ENCODE assay signal across 18 cellular contexts in the genomic region with DNA sequence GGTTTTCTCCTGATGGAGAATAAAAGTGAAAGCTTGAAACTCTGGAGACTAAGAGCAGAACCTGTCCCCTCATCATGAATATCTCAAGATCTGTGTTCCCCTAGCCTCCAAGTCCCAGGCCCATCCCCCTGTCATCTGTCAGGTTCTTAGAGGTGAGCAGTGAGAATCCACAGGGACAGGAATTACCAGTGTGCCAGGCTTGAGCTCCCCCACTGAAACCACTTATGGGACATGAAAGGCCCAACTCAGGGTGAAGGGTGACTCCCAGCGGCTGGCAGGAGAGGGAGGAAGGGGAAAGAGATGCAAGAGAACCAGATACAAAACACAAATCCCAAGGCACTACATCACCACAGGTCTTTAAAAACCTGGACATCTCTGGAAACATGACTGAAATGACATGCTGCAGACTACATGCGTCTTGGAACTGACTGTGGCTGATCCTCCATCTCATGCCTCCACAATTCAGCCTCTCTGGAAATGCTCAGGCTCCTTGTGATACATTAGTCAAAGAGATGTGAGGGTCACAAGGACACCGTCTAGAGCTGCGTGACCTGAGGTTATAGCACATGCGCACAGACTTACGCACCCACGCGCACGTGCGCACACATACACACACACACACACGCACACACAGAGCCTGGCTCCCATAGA. TPM values are rescaled to one million over a fixed set of nuclear protein-coding genes. Genes with fewer than 3 reads are reported as not detected.
A peak's percentile ranks its signal among the peaks of the same experiment; 100 is the strongest.
DNase-seq lines count a peak whose midpoint lies in the region; ATAC-seq and TF ChIP-seq lines count a peak whose summit lies in the region.
"Had no signal": no experiment of that assay in that cellular context is flagged by ENCODE, and none has a peak within 500 bp of the region (broad histone marks: within the 10 kb centered on the region; RNA-seq: fewer than 3 reads in every experiment).

No MANE protein-coding gene starts in this region.

- H3K9me3 Mint-ChIP-seq in dendritic cell treated with granulocyte-macrophage colony-stimulating factor and Interleukin-4, amounts not matched to agents 40 ng/mL and 50 ng/mL, for 4 days: no peaks in the 10 kb centered on the region

- peak overlapping the region; percentile 12; the same call in 1 of the 2 replicates for H3K4me3 ChIP-seq in GM12865 (ENCODE audit: low read depth, low read length)
- no peak overlapping the region for H3K4me3 ChIP-seq in prostate gland
- H3K4me3 ChIP-seq: dorsolateral prefrontal cortex, hepatocyte, ovary, SJCRH30, smooth muscle cell had no signal

- no peak for TF ChIP-seq POLR2A in prostate gland (IDR thresholded peaks at IDR 0.05)

- peaks cover 26% of the 10 kb centered on the region for H3K4me1 Mint-ChIP-seq in dendritic cell treated with granulocyte-macrophage colony-stimulating factor and Interleukin-4, amounts not matched to agents 40 ng/mL and 50 ng/mL, for 4 days (ENCODE audit: low read depth)

- DNase-seq in GM12865 (ENCODE audit: low read depth) (no peak), T1000 (lab: John Stamatoyannopoulos, UW) (no peak), T-helper 2 cell (no peak), ureter (ENCODE audit: low spot score) (no peak), prostate gland (ENCODE audit: low spot score) (no peak)
- DNase-seq: activated effector memory CD4-positive, alpha-beta T cell treated with anti-CD3 and anti-CD28 coated beads, Interleukin-2, amount 50 U/mL, for 16 hours; DMS79 treated with DMSO at 0.1 percent for 48 hours; dorsolateral prefrontal cortex; NCI-H1417 treated with DMSO at 0.1 percent for 48 hours; NCI-H2227 treated with DMSO at 0.1 percent for 48 hours; ovary; SJCRH30 had no signal

- no peak overlapping the region for H3K4me3 Mint-ChIP-seq in dendritic cell treated with granulocyte-macrophage colony-stimulating factor and Interleukin-4, amounts not matched to agents 40 ng/mL and 50 ng/mL, for 4 days

- 92% methylated on average over 11 of the region's 11 CpGs for WGBS in prostate gland

- H3K27ac Mint-ChIP-seq in dendritic cell treated with granulocyte-macrophage colony-stimulating factor and Interleukin-4, amounts not matched to agents 40 ng/mL and 50 ng/mL, for 4 days: peak overlapping the region; percentile 95

- no peaks in the 10 kb centered on the region for H3K4me1 ChIP-seq in prostate gland (replicated peaks)
- H3K4me1 ChIP-seq: SJCRH30 had no signal

- H3K9me3 ChIP-seq in prostate gland: no peaks in the 10 kb centered on the region
- H3K9me3 ChIP-seq: ovary, SJCRH30 had no signal

- H3K27me3 Mint-ChIP-seq in dendritic cell treated with granulocyte-macrophage colony-stimulating factor and Interleukin-4, amounts not matched to agents 40 ng/mL and 50 ng/mL, for 4 days: no peaks in the 10 kb centered on the region

- no peak overlapping the region for H3K27ac ChIP-seq in prostate gland
- H3K27ac ChIP-seq: dorsolateral prefrontal cortex, hepatocyte, ovary, SJCRH30 had no signal

- no peaks in the 10 kb centered on the region for H3K36me3 ChIP-seq in prostate gland
- H3K36me3 ChIP-seq: ovary, SJCRH30 had no signal

- H3K27me3 ChIP-seq in prostate gland (replicated peaks; ENCODE audit: insufficient read depth): no peaks in the 10 kb centered on the region
- H3K27me3 ChIP-seq: dorsolateral prefrontal cortex, hepatocyte, ovary, SJCRH30 had no signal

- ATAC-seq in GM21825 (IDR thresholded peaks at IDR 0.05; ENCODE audit: unreplicated experiment) (peak; percentile 24), HG03378 (IDR thresholded peaks at IDR 0.05; ENCODE audit: unreplicated experiment) (peak; percentile 7)

- H3K36me3 Mint-ChIP-seq in dendritic cell treated with granulocyte-macrophage colony-stimulating factor and Interleukin-4, amounts not matched to agents 40 ng/mL and 50 ng/mL, for 4 days (ENCODE audit: low read depth): no peaks in the 10 kb centered on the region

- TF ChIP-seq CTCF in GM12865 (IDR thresholded peaks at IDR 0.05; ENCODE audit: insufficient read depth, low read depth, low read length, missing control alignments) (no peak), prostate gland (IDR thresholded peaks at IDR 0.05) (no peak)

- intact Hi-C loops in dendritic cell treated with granulocyte-macrophage colony-stimulating factor and Interleukin-4, amounts not matched to agents 40 ng/mL and 50 ng/mL, for 4 days (cut with micrococcal nuclease): no loop called here
- intact Hi-C loops in prostate gland (cut with DNase I): no loop called here

RNA-seq across cellular contexts. Expression of a gene that starts 6.8 kb away (rescaled TPM):
- total RNA-seq in ureter: 3.2 TPM
- total RNA-seq in prostate gland: 1 to 10 TPM in 1 of 2 donors, under 1 TPM in 1; 0.46 to 1.7 TPM
- total RNA-seq: H4, hepatocyte, SJCRH30, smooth muscle cell had no signal

RNA-seq across cellular contexts. Expression of a gene that starts 50.1 kb away (rescaled TPM):
- total RNA-seq in ureter (24.0 TPM), prostate gland (under 1 TPM; 0.14 to 0.51 TPM)
- total RNA-seq: SJCRH30, smooth muscle cell had no signal

Comparison
In these comparisons a context has a peak if more than half of its experiments do, and no peak if none do; other contexts are left out.
1. RNA of a gene that starts 50.1 kb away (total RNA-seq): 24.0 TPM in ureter (single experiment); 0.14 to 0.51 TPM in prostate gland; every median in the first group is over 10 times any median in the second.